Comparison of ENCODE assay signal across 13 cellular contexts in genomic region chr1:198850196-198850595, GRCh38.
"Had no signal": no experiment of that assay in that cellular context is flagged by ENCODE, and none has a peak within 500 bp of the region (broad histone marks: within the 10 kb centered on the region; RNA-seq: fewer than 3 reads in every experiment).

No MANE protein-coding gene starts in this region.

- H3K36me3 ChIP-seq: right lobe of liver, stomach had no signal

- H3K4me1 Mint-ChIP-seq: activated T-helper 17 cell treated with anti-CD3 and anti-CD28 coated beads, Interleukin-2, amount 50 U/mL, for 72 hours had no signal

- H3K27ac ChIP-seq: psoas muscle, right lobe of liver, spleen, stomach, testis had no signal

- DNase-seq: activated naive CD4-positive, alpha-beta T cell treated with Interleukin-2 at 50 U/mL for 16 hours; anterior cingulate cortex; dermis blood vessel endothelial cell; effector memory CD8-positive, alpha-beta T cell; midbrain; psoas muscle; right lobe of liver; spleen; stomach; testis had no signal

- H3K27ac Mint-ChIP-seq: activated T-helper 17 cell treated with anti-CD3 and anti-CD28 coated beads, Interleukin-2, amount 50 U/mL, for 72 hours; effector memory CD8-positive, alpha-beta T cell had no signal

- H3K9me3 ChIP-seq: psoas muscle, right lobe of liver, spleen, stomach, testis had no signal

- H3K4me3 Mint-ChIP-seq: activated T-helper 17 cell treated with anti-CD3 and anti-CD28 coated beads, Interleukin-2, amount 50 U/mL, for 72 hours; effector memory CD8-positive, alpha-beta T cell; neural crest cell had no signal

- ATAC-seq: activated T-helper 17 cell treated with anti-CD3 and anti-CD28 coated beads, Interleukin-2, amount 50 U/mL, for 72 hours; effector memory CD8-positive, alpha-beta T cell; psoas muscle; right lobe of liver had no signal

- H3K27me3 Mint-ChIP-seq: activated T-helper 17 cell treated with anti-CD3 and anti-CD28 coated beads, Interleukin-2, amount 50 U/mL, for 72 hours; effector memory CD8-positive, alpha-beta T cell had no signal

- H3K4me3 ChIP-seq: lung, psoas muscle, right lobe of liver, spleen, stomach, testis had no signal

- H3K9me3 Mint-ChIP-seq: activated T-helper 17 cell treated with anti-CD3 and anti-CD28 coated beads, Interleukin-2, amount 50 U/mL, for 72 hours; effector memory CD8-positive, alpha-beta T cell had no signal

- H3K4me1 ChIP-seq: right lobe of liver, spleen, stomach, testis had no signal

- H3K27me3 ChIP-seq: right lobe of liver, spleen, stomach, testis had no signal
